In the genomic region with DNA sequence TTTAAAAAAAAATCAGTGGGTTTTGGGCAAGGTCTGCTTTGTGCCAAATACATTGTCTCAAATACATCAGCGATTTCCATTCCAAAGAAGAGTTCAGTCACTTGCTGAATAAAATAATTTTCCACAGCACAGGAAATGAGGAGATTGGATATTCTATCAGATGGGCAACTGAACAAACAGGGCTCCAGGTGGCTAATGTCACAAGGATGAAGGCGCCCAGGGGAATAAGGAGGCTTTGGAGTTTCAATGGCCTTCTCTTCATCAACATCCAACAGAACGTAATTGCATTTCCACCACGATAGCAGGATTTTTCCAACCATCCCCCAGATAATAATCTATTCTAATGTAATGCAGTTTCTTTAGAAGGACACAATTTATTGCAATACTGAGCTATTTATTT, we compare ENCODE assay signal across 19 cellular contexts.
"Had no signal": no experiment of that assay in that cellular context is flagged by ENCODE, and none has a peak within 500 bp of the region (broad histone marks: within the 10 kb centered on the region; RNA-seq: fewer than 3 reads in every experiment).

No MANE protein-coding gene starts in this region.

- H3K36me3 ChIP-seq: heart left ventricle, spleen, tibial artery had no signal

- H3K27me3 ChIP-seq: tibial artery had no signal

- H3K9me3 ChIP-seq: heart left ventricle, mucosa of descending colon, psoas muscle, spleen, tibial artery had no signal

- H3K4me3 ChIP-seq: heart left ventricle, mucosa of descending colon, psoas muscle, spleen, tibial artery had no signal

- ATAC-seq: activated CD4-positive, alpha-beta T cell treated with anti-CD3 and anti-CD28 coated beads for 36 hours; natural killer cell; psoas muscle; sciatic nerve; stimulated activated memory B cell treated with anti-CD40 and anti-IgM and Interleukin-4, amounts not matched to agents 10 μg/mL and 1 μg/mL and 100 μg/mL, for 72 hours had no signal

- DNase-seq: activated CD4-positive, alpha-beta memory T cell treated with anti-CD3 and anti-CD28 coated beads, Interleukin-2, amount 10 ng/mL, durations not matched to agents 7 days and 5 days; activated CD4-positive, alpha-beta T cell treated with anti-CD3 and anti-CD28 coated beads for 36 hours; activated gamma-delta T cell treated with Interleukin-2 at 50 U/mL for 16 hours; activated naive CD8-positive, alpha-beta T cell treated with anti-CD3 and anti-CD28 coated beads for 36 hours; activated T-cell treated with anti-CD3 and anti-CD28 coated beads, Interleukin-2, amount 50 U/mL, for 48 hours; foreskin melanocyte; left colon; mucosa of descending colon; natural killer cell; nucleus accumbens; psoas muscle; spleen; stimulated activated CD4-positive, alpha-beta T cell treated with anti-CD3 and anti-CD28 coated beads, Interleukin-1b, Interleukin-23, amount 100 ng/mL, for 48 hours; tibial artery had no signal

- H3K4me1 ChIP-seq: psoas muscle, tibial artery had no signal

- FAIRE-seq: bronchial epithelial cell had no signal

- H3K27ac ChIP-seq: psoas muscle, spleen, tibial artery, VCaP had no signal
